8 cellular contexts compared by ENCODE assay signal in genomic region chr2:178914259-178914849, GRCh38.
DNase-seq lines count a peak whose midpoint lies in the region; ATAC-seq and TF ChIP-seq lines count a peak whose summit lies in the region.

No MANE protein-coding gene starts in this region.

- H3K9me3 ChIP-seq in AG04450 (ENCODE audit: control insufficient read depth, insufficient read depth, low read length) = no peaks in the 10 kb centered on the region

- H3K4me3 ChIP-seq in AG04450 (ENCODE audit: low read depth, low read length) = no peak overlapping the region

- peak; percentile 91 for TF ChIP-seq CTCF in AG04450 (IDR thresholded peaks at IDR 0.05; ENCODE audit: low read depth, low read length)

- DNase-seq in AG04450 (ENCODE audit: low read depth, low spot score) (peak; percentile 66), NCI-H2196 (lab: John Stamatoyannopoulos, UW; ENCODE audit: unreplicated experiment) (peak; percentile 57), kidney glomerular epithelial cell (lab: John Stamatoyannopoulos, UW) (peak; percentile 82)
- peak; percentile 21 to 54 (median 37) for DNase-seq in activated CD4-positive, CD25-positive, alpha-beta regulatory T cell (lab: John Stamatoyannopoulos, UW)
- peak; percentile 31 for DNase-seq in central memory CD4-positive, alpha-beta T cell
- peak; percentile 65 to 66 for DNase-seq in stimulated activated CD4-positive, alpha-beta T cell treated with anti-CD3 and anti-CD28 coated beads, Interleukin-2, amount 100 ng/mL, for 48 hours

- POLR2A ChIA-PET in AG04450 (lab: Yijun Ruan, JAX) = no interaction called here

- H3K27ac ChIP-seq in AG04450 (ENCODE audit: low read depth, low read length) = no peak overlapping the region

- CTCF ChIA-PET in AG04450 (lab: Charles Lee) = interaction anchor here (0.7 to 5.0 kb wide), 19 partner anchors 13 to 363 kb away, joined by 3 to 69 read pairs (median 4); no protein-coding TSS in a partner anchor

- ATAC-seq in GM18858 (IDR thresholded peaks at IDR 0.05; ENCODE audit: unreplicated experiment) = peak; percentile 95
- ATAC-seq in HG03066 (IDR thresholded peaks at IDR 0.05; ENCODE audit: low read depth, unreplicated experiment) = peak; percentile 97

- H3K27me3 ChIP-seq in AG04450 (ENCODE audit: control insufficient read depth, insufficient read depth, low read length) = no peaks in the 10 kb centered on the region

Comparison
In these comparisons a context has a peak if more than half of its experiments do, and no peak if none do; other contexts are left out.
1. DNase-seq: peak in every context shown above with its lines; median percentile 82 in kidney glomerular epithelial cell; 66 in AG04450; 66 in stimulated activated CD4-positive, alpha-beta T cell treated with anti-CD3 and anti-CD28 coated beads, Interleukin-2, amount 100 ng/mL, for 48 hours; 57 in NCI-H2196; 37 in activated CD4-positive, CD25-positive, alpha-beta regulatory T cell; 31 in central memory CD4-positive, alpha-beta T cell.